Comparison of ENCODE assay signal across 37 cellular contexts in the genomic region with DNA sequence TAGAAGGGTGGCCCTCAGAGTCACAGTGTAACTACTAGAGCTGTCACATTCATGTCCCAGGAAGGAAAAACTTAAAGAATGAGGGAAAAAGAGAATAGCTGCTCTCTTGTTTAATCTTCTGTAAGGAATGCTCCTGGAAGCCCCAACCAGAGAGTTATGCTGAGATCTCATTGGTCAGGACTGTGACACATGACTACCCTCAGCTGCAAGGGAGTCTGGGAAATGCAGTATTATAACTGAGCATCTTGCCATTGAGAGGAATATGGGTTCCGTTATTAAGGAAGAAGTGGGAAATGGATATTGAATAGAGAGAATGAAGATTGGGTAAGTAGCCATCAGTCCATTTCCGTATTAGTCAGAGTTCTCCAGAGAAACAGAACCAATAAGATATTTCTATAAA.
"Had no signal": no experiment of that assay in that cellular context is flagged by ENCODE, and none has a peak within 500 bp of the region (broad histone marks: within the 10 kb centered on the region; RNA-seq: fewer than 3 reads in every experiment).

No MANE protein-coding gene starts in this region.

- H3K27ac Mint-ChIP-seq: activated CD4-positive, alpha-beta memory T cell treated with anti-CD3 and anti-CD28 coated beads, Interleukin-2, amount 10 ng/mL, durations not matched to agents 7 days and 5 days; activated CD4-positive, alpha-beta T cell treated with anti-CD3 and anti-CD28 coated beads for 36 hours; activated CD4-positive, alpha-beta T cell treated with anti-CD3 and anti-CD28 coated beads, Interleukin-2, amount 10 ng/mL, durations not matched to agents 7 days and 5 days; activated CD8-positive, alpha-beta memory T cell treated with anti-CD3 and anti-CD28 coated beads, Interleukin-2, amount 10 ng/mL, durations not matched to agents 7 days and 5 days; activated CD8-positive, alpha-beta T cell treated with anti-CD3 and anti-CD28 coated beads, Interleukin-2, amount 10 ng/mL, durations not matched to agents 7 days and 5 days; activated naive CD4-positive, alpha-beta T cell treated with anti-CD3 and anti-CD28 coated beads, Interleukin-2, amount 10 ng/mL, durations not matched to agents 7 days and 5 days; activated naive CD4-positive, alpha-beta T cell treated with anti-CD3 and anti-CD28 coated beads, Interleukin-2, amount 50 U/mL, for 24 hours; activated naive CD8-positive, alpha-beta T cell; activated naive CD8-positive, alpha-beta T cell treated with anti-CD3 and anti-CD28 coated beads, Interleukin-2, amount 10 ng/mL, durations not matched to agents 7 days and 5 days; activated naive CD8-positive, alpha-beta T cell treated with anti-CD3 and anti-CD28 coated beads, Interleukin-2, amount 50 U/mL, for 24 hours; activated T-cell treated with anti-CD3 and anti-CD28 coated beads, Interleukin-2, amount 50 U/mL, for 24 hours; activated T-helper 2 cell treated with anti-CD3 and anti-CD28 coated beads, Interferon-gamma antibody, Interleukin-2, Interleukin-4, amounts not matched to agents 10 μg/mL and 5 μg/mL and 100 μg/mL, durations not matched to agents 14 hours and 24 hours and 36 hours; T-helper 1 cell treated with Interleukin-12 subunit alpha and Interleukin-12 subunit beta and Interleukin-4 antibody, amounts not matched to agents 30 μg/mL and 1 μg/mL, for 36 hours; T-helper 2 cell treated with Interferon-gamma antibody and Interleukin-4, amounts not matched to agents 5 μg/mL and 100 μg/mL, for 36 hours had no signal

- H3K9me3 ChIP-seq: ascending aorta had no signal

- H3K4me3 ChIP-seq: ascending aorta, cardiac muscle cell had no signal

- H3K27me3 ChIP-seq: ascending aorta, cardiac muscle cell had no signal

- DNase-seq: activated CD4-positive, alpha-beta memory T cell treated with anti-CD3 and anti-CD28 coated beads, Interleukin-2, amount 10 ng/mL, durations not matched to agents 7 days and 5 days; activated CD4-positive, alpha-beta T cell treated with anti-CD3 and anti-CD28 coated beads for 1 hour; activated CD4-positive, alpha-beta T cell treated with anti-CD3 and anti-CD28 coated beads for 36 hours; activated CD4-positive, alpha-beta T cell treated with anti-CD3 and anti-CD28 coated beads for 48 hours; activated CD4-positive, alpha-beta T cell treated with anti-CD3 and anti-CD28 coated beads, Interleukin-2, amount 10 ng/mL, durations not matched to agents 7 days and 5 days; activated CD4-positive, alpha-beta T cell treated with anti-CD3 and anti-CD28 coated beads, Interleukin-2, amount 50 U/mL, for 48 hours; activated CD4-positive, CD25-positive, alpha-beta regulatory T cell; activated CD8-positive, alpha-beta memory T cell treated with anti-CD3 and anti-CD28 coated beads for 24 hours; activated CD8-positive, alpha-beta memory T cell treated with anti-CD3 and anti-CD28 coated beads, Interleukin-2, amount 10 ng/mL, durations not matched to agents 7 days and 5 days; activated CD8-positive, alpha-beta memory T cell treated with anti-CD3 and anti-CD28 coated beads, Interleukin-2, amount 50 U/mL, for 48 hours; activated CD8-positive, alpha-beta T cell treated with anti-CD3 and anti-CD28 coated beads, Interleukin-2, amount 10 ng/mL, durations not matched to agents 7 days and 5 days; activated effector memory CD4-positive, alpha-beta T cell treated with Interleukin-2 at 50 U/mL for 16 hours; activated gamma-delta T cell; activated naive CD4-positive, alpha-beta T cell treated with anti-CD3 and anti-CD28 coated beads, Interleukin-2, amount 10 ng/mL, durations not matched to agents 7 days and 5 days; activated naive CD4-positive, alpha-beta T cell treated with Interleukin-2 at 50 U/mL for 16 hours; activated naive CD8-positive, alpha-beta T cell treated with anti-CD3 and anti-CD28 coated beads, Interleukin-2, amount 10 ng/mL, durations not matched to agents 7 days and 5 days; activated naive CD8-positive, alpha-beta T cell treated with anti-CD3 and anti-CD28 coated beads, Interleukin-2, amount 50 U/mL, for 24 hours; activated T-cell treated with anti-CD3 and anti-CD28 coated beads, Interleukin-2, amount 50 U/mL, for 24 hours; activated T-cell treated with anti-CD3 and anti-CD28 coated beads, Interleukin-2, amount 50 U/mL, for 48 hours; amygdala; anterior cingulate cortex; caudate nucleus; cerebellar nuclear complex; T-helper 2 cell; T-helper 9 cell had no signal

- FAIRE-seq: bronchial epithelial cell, TTC549 had no signal

- ATAC-seq: activated CD4-positive, alpha-beta T cell treated with anti-CD3 and anti-CD28 coated beads for 36 hours; activated CD4-positive, CD25-positive, alpha-beta regulatory T cell treated with anti-CD3 and anti-CD28 coated beads, Interleukin-2, amount 50 U/mL, for 24 hours; activated CD8-positive, alpha-beta memory T cell treated with anti-CD3 and anti-CD28 coated beads, Interleukin-2, amount 10 ng/mL, durations not matched to agents 7 days and 5 days; activated CD8-positive, alpha-beta T cell treated with anti-CD3 and anti-CD28 coated beads, Interleukin-2, amount 10 ng/mL, durations not matched to agents 7 days and 5 days; activated naive CD8-positive, alpha-beta T cell treated with anti-CD3 and anti-CD28 coated beads, Interleukin-2, amount 50 U/mL, for 24 hours had no signal

- H3K9me3 Mint-ChIP-seq: activated naive CD8-positive, alpha-beta T cell treated with anti-CD3 and anti-CD28 coated beads, Interleukin-2, amount 50 U/mL, for 24 hours; central memory CD8-positive, alpha-beta T cell had no signal

- H3K4me1 Mint-ChIP-seq: activated CD4-positive, alpha-beta memory T cell treated with anti-CD3 and anti-CD28 coated beads, Interleukin-2, amount 10 ng/mL, durations not matched to agents 7 days and 5 days; activated CD4-positive, alpha-beta T cell treated with anti-CD3 and anti-CD28 coated beads for 36 hours; activated CD4-positive, alpha-beta T cell treated with anti-CD3 and anti-CD28 coated beads, Interleukin-2, amount 10 ng/mL, durations not matched to agents 7 days and 5 days; activated CD8-positive, alpha-beta memory T cell treated with anti-CD3 and anti-CD28 coated beads, Interleukin-2, amount 10 ng/mL, durations not matched to agents 7 days and 5 days; activated naive CD4-positive, alpha-beta T cell treated with anti-CD3 and anti-CD28 coated beads, Interleukin-2, amount 10 ng/mL, durations not matched to agents 7 days and 5 days; activated naive CD4-positive, alpha-beta T cell treated with anti-CD3 and anti-CD28 coated beads, Interleukin-2, amount 50 U/mL, for 24 hours; activated naive CD8-positive, alpha-beta T cell treated with anti-CD3 and anti-CD28 coated beads, Interleukin-2, amount 10 ng/mL, durations not matched to agents 7 days and 5 days; activated naive CD8-positive, alpha-beta T cell treated with anti-CD3 and anti-CD28 coated beads, Interleukin-2, amount 50 U/mL, for 24 hours; central memory CD8-positive, alpha-beta T cell had no signal

- H3K4me1 ChIP-seq: ascending aorta had no signal

- H3K27ac ChIP-seq: ascending aorta, cardiac muscle cell, VCaP had no signal

- H3K27me3 Mint-ChIP-seq: activated CD4-positive, alpha-beta memory T cell treated with anti-CD3 and anti-CD28 coated beads, Interleukin-2, amount 10 ng/mL, durations not matched to agents 7 days and 5 days; activated CD4-positive, alpha-beta T cell treated with anti-CD3 and anti-CD28 coated beads for 36 hours; activated CD4-positive, alpha-beta T cell treated with anti-CD3 and anti-CD28 coated beads, Interleukin-2, amount 10 ng/mL, durations not matched to agents 7 days and 5 days; activated CD8-positive, alpha-beta memory T cell treated with anti-CD3 and anti-CD28 coated beads, Interleukin-2, amount 10 ng/mL, durations not matched to agents 7 days and 5 days; activated naive CD4-positive, alpha-beta T cell treated with anti-CD3 and anti-CD28 coated beads, Interleukin-2, amount 50 U/mL, for 24 hours; activated naive CD8-positive, alpha-beta T cell treated with anti-CD3 and anti-CD28 coated beads, Interleukin-2, amount 10 ng/mL, durations not matched to agents 7 days and 5 days had no signal

- H3K4me3 Mint-ChIP-seq: activated CD4-positive, alpha-beta memory T cell treated with anti-CD3 and anti-CD28 coated beads, Interleukin-2, amount 10 ng/mL, durations not matched to agents 7 days and 5 days; activated CD4-positive, alpha-beta T cell treated with anti-CD3 and anti-CD28 coated beads for 36 hours; activated CD4-positive, alpha-beta T cell treated with anti-CD3 and anti-CD28 coated beads, Interleukin-2, amount 10 ng/mL, durations not matched to agents 7 days and 5 days; activated CD8-positive, alpha-beta memory T cell treated with anti-CD3 and anti-CD28 coated beads, Interleukin-2, amount 10 ng/mL, durations not matched to agents 7 days and 5 days; activated CD8-positive, alpha-beta T cell treated with anti-CD3 and anti-CD28 coated beads, Interleukin-2, amount 10 ng/mL, durations not matched to agents 7 days and 5 days; activated naive CD4-positive, alpha-beta T cell treated with anti-CD3 and anti-CD28 coated beads, Interleukin-2, amount 10 ng/mL, durations not matched to agents 7 days and 5 days; activated naive CD4-positive, alpha-beta T cell treated with anti-CD3 and anti-CD28 coated beads, Interleukin-2, amount 50 U/mL, for 24 hours; activated naive CD8-positive, alpha-beta T cell; activated naive CD8-positive, alpha-beta T cell treated with anti-CD3 and anti-CD28 coated beads, Interleukin-2, amount 10 ng/mL, durations not matched to agents 7 days and 5 days; activated naive CD8-positive, alpha-beta T cell treated with anti-CD3 and anti-CD28 coated beads, Interleukin-2, amount 50 U/mL, for 24 hours; activated T-cell treated with anti-CD3 and anti-CD28 coated beads, Interleukin-2, amount 50 U/mL, for 24 hours; central memory CD8-positive, alpha-beta T cell; T-helper 1 cell treated with Interleukin-12 subunit alpha and Interleukin-12 subunit beta and Interleukin-4 antibody, amounts not matched to agents 30 μg/mL and 1 μg/mL, for 36 hours; T-helper 2 cell treated with Interferon-gamma antibody and Interleukin-4, amounts not matched to agents 5 μg/mL and 100 μg/mL, for 36 hours had no signal

- H3K36me3 Mint-ChIP-seq: activated CD8-positive, alpha-beta memory T cell treated with anti-CD3 and anti-CD28 coated beads, Interleukin-2, amount 10 ng/mL, durations not matched to agents 7 days and 5 days; activated naive CD4-positive, alpha-beta T cell treated with anti-CD3 and anti-CD28 coated beads, Interleukin-2, amount 10 ng/mL, durations not matched to agents 7 days and 5 days; activated naive CD4-positive, alpha-beta T cell treated with anti-CD3 and anti-CD28 coated beads, Interleukin-2, amount 50 U/mL, for 24 hours had no signal

- H3K36me3 ChIP-seq: ascending aorta, cardiac muscle cell had no signal
